8 cellular contexts compared by ENCODE assay signal in genomic region chr17:56832446-56832845, GRCh38. TPM values are rescaled to one million over a fixed set of nuclear protein-coding genes. Genes with fewer than 3 reads are reported as not detected.
DNase-seq lines count a peak whose midpoint lies in the region; ATAC-seq, FAIRE-seq and TF ChIP-seq lines count a peak whose summit lies in the region.

No MANE protein-coding gene starts in this region.

- H3K9me3 ChIP-seq in A549 (no peaks in the 10 kb centered on the region), HAP-1 (no peaks in the 10 kb centered on the region), adipocyte (ENCODE audit: control insufficient read depth, low read length) (no peaks in the 10 kb centered on the region)

- peaks cover 25% of the 10 kb centered on the region for H3K4me1 ChIP-seq in A549
- H3K4me1 ChIP-seq in HAP-1 = peaks cover 13% of the 10 kb centered on the region
- peaks cover 11% of the 10 kb centered on the region for H3K4me1 ChIP-seq in adipocyte (ENCODE audit: control insufficient read depth, insufficient read depth, low read length)

- DNase-seq in A549 (ENCODE audit: low read depth in 1 of 2, low spot score in 1 of 2) (no peak), HAP-1 (ENCODE audit: low spot score in 2 of 2) (no peak), adipocyte (ENCODE audit: low read depth) (no peak), memory B cell (ENCODE audit: low spot score in 2 of 2) (no peak), NCI-H1105 (lab: John Stamatoyannopoulos, UW) (no peak), GM19238 (ENCODE audit: insufficient read length, low spot score) (no peak), RPMI8226 (no peak)

- CTCF ChIA-PET in A549 (lab: Yijun Ruan, JAX) = interaction anchor here (0.6 to 9.5 kb wide), 4 partner anchors 8 to 107 kb away, joined by 3 to 65 read pairs (median 4); no protein-coding TSS in a partner anchor

- WGBS in A549 (ENCODE audit: missing lambda C conversion rate) = 84% methylated on average over 4 of the region's 4 CpGs

- peak overlapping the region; percentile 87 for H3K27ac Mint-ChIP-seq in memory B cell

- H3K27me3 ChIP-seq in HAP-1 (ENCODE audit: low read depth) (no peaks in the 10 kb centered on the region), adipocyte (replicated peaks; ENCODE audit: control insufficient read depth, insufficient read depth, low read length) (no peaks in the 10 kb centered on the region)

- peaks cover 4% of the 10 kb centered on the region; the same call in 1 of the 2 replicates for H3K36me3 ChIP-seq in HAP-1 (replicated peaks)
- H3K36me3 ChIP-seq in adipocyte (ENCODE audit: control insufficient read depth, insufficient read depth, low read length, severe bottlenecking) = no peaks in the 10 kb centered on the region

- H3K4me1 Mint-ChIP-seq in memory B cell = peaks cover 31% of the 10 kb centered on the region

- H3K27ac ChIP-seq in A549 = no peak overlapping the region

- H3K4me3 ChIP-seq in A549 (peak overlapping the region; percentile 85), HAP-1 (peak overlapping the region; percentile 56), adipocyte (ENCODE audit: low read length) (peak overlapping the region; percentile 90)

- no peak for TF ChIP-seq POLR2A in A549 (IDR thresholded peaks at IDR 0.05; ENCODE audit: low read length)

- H3K9ac ChIP-seq in adipocyte (ENCODE audit: low read length) = peak overlapping the region; percentile 89

- POLR2A ChIA-PET in A549 (lab: Yijun Ruan, JAX) = interaction anchor here (4.5 kb wide), 1 partner anchor 81 kb away, joined by 33 read pairs; the partner anchor contains the start of gene TRIM25

- ATAC-seq in A549 (no peak), memory B cell (ENCODE audit: low read depth) (no peak), GM18867 (IDR thresholded peaks at IDR 0.05; ENCODE audit: unreplicated experiment) (no peak)

- TF ChIP-seq EP300 in A549 (IDR thresholded peaks at IDR 0.05) = no peak

- no peaks in the 10 kb centered on the region for H3K9me3 Mint-ChIP-seq in memory B cell

- H3K27me3 Mint-ChIP-seq in memory B cell = no peaks in the 10 kb centered on the region

- peak overlapping the region; percentile 74 for H3K4me3 Mint-ChIP-seq in memory B cell

- H3K4me2 ChIP-seq in A549 = peak overlapping the region; percentile 85

- in situ Hi-C loops in HAP-1 (cut with MboI; ENCODE audit: low sequenced_read_pairs) = no loop called here

- TF ChIP-seq CTCF in A549 (IDR thresholded peaks at IDR 0.05) = no peak

- TF ChIP-seq RAD21 in A549 (conservative IDR thresholded peaks at IDR 0.05 in 1 of 2, IDR thresholded peaks at IDR 0.05 in 1 of 2) = no peak

- no peak for FAIRE-seq in A549 (lab: Jason Lieb, UNC)

- peaks cover 11% of the 10 kb centered on the region for H3K36me3 Mint-ChIP-seq in memory B cell

TF ChIP-seq in A549, 52 proteins besides CTCF, POLR2A, EP300 and RAD21:
- no peak for TF ChIP-seq POLR2AphosphoS2 (conservative IDR thresholded peaks at IDR 0.05; ENCODE audit: low read length)
- TF ChIP-seq ELK1 (IDR thresholded peaks at IDR 0.05; ENCODE audit: low read depth, low read length) = no peak
- TF ChIP-seq NFE2L2 (conservative IDR thresholded peaks at IDR 0.05; ENCODE audit: low read length) = no peak
- no peak for TF ChIP-seq ZSCAN20 (CRISPR knock-in tag; IDR thresholded peaks at IDR 0.05)
- no peak for TF ChIP-seq TP53 (CRISPR knock-in tag; IDR thresholded peaks at IDR 0.05)
- TF ChIP-seq JUNB (IDR thresholded peaks at IDR 0.05) = no peak
- TF ChIP-seq HOXB13 (CRISPR knock-in tag; IDR thresholded peaks at IDR 0.05; ENCODE audit: low read depth) = no peak
- no peak for TF ChIP-seq ZNF302 (CRISPR knock-in tag; IDR thresholded peaks at IDR 0.05)
- TF ChIP-seq HDAC2 (IDR thresholded peaks at IDR 0.05) = no peak
- no peak for TF ChIP-seq JUN (IDR thresholded peaks at IDR 0.05)
- TF ChIP-seq MYC (IDR thresholded peaks at IDR 0.05; ENCODE audit: borderline replicate concordance, low read length) = no peak
TF ChIP-seq in A549: peak in this region for 0.

RNA-seq across cellular contexts. Expression of gene C17orf67, which starts 1.3 kb away (rescaled TPM):
- polyA plus RNA-seq in A549 (2011; rRNA removed) = 1.8 and 2.9 TPM in 2 replicates
- 1.8 and 1.9 TPM in 2 replicates for polyA plus RNA-seq in A549 (2012; cell fraction: cytosol; rRNA removed)
- 2.5 and 2.8 TPM in 2 replicates for polyA plus RNA-seq in A549 (2012; cell fraction: nucleus; rRNA removed)
- 2.4 to 2.8 TPM (median 2.6 TPM) in 3 replicates for polyA plus RNA-seq in A549 (2017; fragmentation: RNase III; extraction: RNeasy Plus Mini Kit Qiagen cat#74134 plus additional on column Dnase treatment)
- 0.88 and 1.8 TPM in 2 replicates for polyA minus RNA-seq in A549 (2011; rRNA and poly(A)+ RNA removed)

RNA-seq across cellular contexts. Expression of gene DGKE, which starts 1.5 kb away (rescaled TPM):
- polyA plus RNA-seq in A549 (2011; rRNA removed) = 4.6 and 5.8 TPM in 2 replicates
- polyA plus RNA-seq in A549 (2012; cell fraction: cytosol; rRNA removed) = 2.0 and 2.3 TPM in 2 replicates
- polyA plus RNA-seq in A549 (2012; cell fraction: nucleus; rRNA removed) = 7.5 and 8.1 TPM in 2 replicates
- 3.4 to 4.0 TPM (median 3.7 TPM) in 3 replicates for polyA plus RNA-seq in A549 (2017; fragmentation: RNase III; extraction: RNeasy Plus Mini Kit Qiagen cat#74134 plus additional on column Dnase treatment)
- 2.8 and 3.7 TPM in 2 replicates for polyA minus RNA-seq in A549 (2011; rRNA and poly(A)+ RNA removed)
